ENCODE assay signal across 8 cellular contexts in the genomic region with DNA sequence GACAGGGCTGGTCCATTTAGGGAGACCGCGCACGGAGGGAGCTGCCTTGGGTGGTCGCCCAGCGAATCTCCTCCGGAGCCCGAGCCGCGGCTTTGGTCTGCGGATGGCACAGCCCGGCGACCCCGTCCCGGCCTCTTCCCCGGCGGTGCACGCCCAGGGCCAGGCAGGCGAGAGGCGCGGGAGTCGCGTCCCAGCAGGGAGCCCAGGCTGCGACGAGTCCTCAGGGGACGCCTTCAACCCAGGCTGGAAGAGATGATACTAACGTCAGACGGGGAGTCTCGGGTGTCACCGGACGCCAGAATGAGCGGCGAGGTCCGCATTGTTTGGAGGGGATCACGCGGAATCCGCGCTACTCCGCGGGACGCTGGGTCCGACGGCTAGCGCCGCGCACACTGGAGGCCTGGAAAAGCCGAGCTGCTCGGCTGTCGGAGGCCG. TPM values are rescaled to one million over a fixed set of nuclear protein-coding genes. Genes with fewer than 3 reads are reported as not detected.
A peak's percentile ranks its signal among the peaks of the same experiment; 100 is the strongest.
DNase-seq lines count a peak whose midpoint lies in the region; ATAC-seq and TF ChIP-seq lines count a peak whose summit lies in the region.

No MANE protein-coding gene starts in this region.

- peaks cover 39% of the 10 kb centered on the region for H3K27me3 Mint-ChIP-seq in activated CD4-positive, alpha-beta T cell treated with anti-CD3 and anti-CD28 coated beads for 36 hours
- H3K27me3 Mint-ChIP-seq in activated naive CD8-positive, alpha-beta T cell treated with anti-CD3 and anti-CD28 coated beads, Interleukin-2, amount 50 U/mL, for 24 hours = peaks cover 48% of the 10 kb centered on the region

- CTCF ChIA-PET in activated CD4-positive, alpha-beta T cell treated with anti-CD3 and anti-CD28 coated beads for 36 hours (lab: Charles Lee) = interaction anchor here (0.7 to 0.9 kb wide), 3 partner anchors 12 to 1326 kb away, joined by 3 to 4 read pairs (median 3); no protein-coding TSS in a partner anchor
- CTCF ChIA-PET in A673 (lab: Charles Lee) = no interaction called here
- CTCF ChIA-PET in GM10248 (lab: Yijun Ruan, JAX) = no interaction called here

- no TSS peak for BruUV-seq in A673 (replicated peaks; lab: Mats Ljungman, UMichigan)

- H3K36me3 ChIP-seq in stomach = no peaks in the 10 kb centered on the region
- H3K36me3 ChIP-seq in A673 (ENCODE audit: insufficient read depth, low read length, poor library complexity, severe bottlenecking) = no peaks in the 10 kb centered on the region

- peak overlapping the region; percentile 61 to 84 (median 72) for H3K4me3 ChIP-seq in stomach
- no peak overlapping the region for H3K4me3 ChIP-seq in A673 (ENCODE audit: low read depth, low read length, poor library complexity, severe bottlenecking)

- H3K9me3 ChIP-seq in stomach (no peaks in the 10 kb centered on the region), A673 (ENCODE audit: low read depth, low read length, poor library complexity, severe bottlenecking) (no peaks in the 10 kb centered on the region)

- peak overlapping the region; percentile 55 for H3K4me3 Mint-ChIP-seq in activated CD4-positive, alpha-beta T cell treated with anti-CD3 and anti-CD28 coated beads for 36 hours
- H3K4me3 Mint-ChIP-seq in activated naive CD8-positive, alpha-beta T cell treated with anti-CD3 and anti-CD28 coated beads, Interleukin-2, amount 50 U/mL, for 24 hours = peak overlapping the region; percentile 70

- H3K27ac ChIP-seq in stomach (peak overlapping the region in 3 of 5 donors; percentile 69 to 78 (median 76)), A673 (ENCODE audit: low read depth, low read length, poor library complexity, severe bottlenecking) (no peak overlapping the region)

- TF ChIP-seq CTCF in stomach (IDR thresholded peaks at IDR 0.05) (no peak), A673 (conservative IDR thresholded peaks at IDR 0.05; ENCODE audit: low read depth, low read length) (no peak), GM10248 (IDR thresholded peaks at IDR 0.05; ENCODE audit: control extremely low read depth, extremely low read depth, low read depth, missing control alignments) (no peak)

- H3K27ac Mint-ChIP-seq in activated CD4-positive, alpha-beta T cell treated with anti-CD3 and anti-CD28 coated beads for 36 hours = no peak overlapping the region
- H3K27ac Mint-ChIP-seq in activated naive CD8-positive, alpha-beta T cell treated with anti-CD3 and anti-CD28 coated beads, Interleukin-2, amount 50 U/mL, for 24 hours = no peak overlapping the region

- 9 to 18% (median 15%) methylated on average over 21 to 49 of the region's 49 CpGs for WGBS in stomach, 5 donors

- TF ChIP-seq POLR2A in stomach (IDR thresholded peaks at IDR 0.05) = no peak

- H3K27me3 ChIP-seq in stomach (peaks cover 0 to 51% (median 23%) of the 10 kb centered on the region in 3 donors), A673 (replicated peaks; ENCODE audit: insufficient read depth, low read depth, low read length, poor library complexity) (peaks cover 53% of the 10 kb centered on the region)

- no peak for ATAC-seq in activated CD4-positive, alpha-beta T cell treated with anti-CD3 and anti-CD28 coated beads for 36 hours
- peak; percentile 21 for ATAC-seq in activated naive CD8-positive, alpha-beta T cell treated with anti-CD3 and anti-CD28 coated beads, Interleukin-2, amount 50 U/mL, for 24 hours

- POLR2A ChIA-PET in activated CD4-positive, alpha-beta T cell treated with anti-CD3 and anti-CD28 coated beads for 36 hours (lab: Charles Lee) = no interaction called here
- POLR2A ChIA-PET in A673 (lab: Charles Lee; ENCODE audit: low non-redundant PET) (no interaction called here), GM10248 (lab: Yijun Ruan, JAX) (no interaction called here)

- intact Hi-C loops in activated CD4-positive, alpha-beta T cell treated with anti-CD3 and anti-CD28 coated beads for 36 hours (cut with DNase I, micrococcal nuclease) = loop anchor here in 1 of 2 experiments (10.0 kb wide), 1 partner anchor 302 kb away; no protein-coding TSS in a partner anchor
- intact Hi-C loops in stomach (cut with DNase I; ENCODE audit: low total_unique reads) = no loop called here
- intact Hi-C loops in A673 (cut with micrococcal nuclease; ENCODE audit: unreplicated experiment) = no loop called here

- no peaks in the 10 kb centered on the region for H3K36me3 Mint-ChIP-seq in activated CD4-positive, alpha-beta T cell treated with anti-CD3 and anti-CD28 coated beads for 36 hours (ENCODE audit: low read depth)
- H3K36me3 Mint-ChIP-seq in activated naive CD8-positive, alpha-beta T cell treated with anti-CD3 and anti-CD28 coated beads, Interleukin-2, amount 50 U/mL, for 24 hours (ENCODE audit: low read depth) = no peaks in the 10 kb centered on the region

- H3K4me1 Mint-ChIP-seq in activated CD4-positive, alpha-beta T cell treated with anti-CD3 and anti-CD28 coated beads for 36 hours = peaks cover 10% of the 10 kb centered on the region
- peaks cover 10% of the 10 kb centered on the region for H3K4me1 Mint-ChIP-seq in activated naive CD8-positive, alpha-beta T cell treated with anti-CD3 and anti-CD28 coated beads, Interleukin-2, amount 50 U/mL, for 24 hours

- no peaks in the 10 kb centered on the region for H3K9me3 Mint-ChIP-seq in activated CD4-positive, alpha-beta T cell treated with anti-CD3 and anti-CD28 coated beads for 36 hours (ENCODE audit: low read depth)
- no peaks in the 10 kb centered on the region for H3K9me3 Mint-ChIP-seq in activated naive CD8-positive, alpha-beta T cell treated with anti-CD3 and anti-CD28 coated beads, Interleukin-2, amount 50 U/mL, for 24 hours

- H3K4me1 ChIP-seq in stomach (peaks cover 12 to 25% (median 21%) of the 10 kb centered on the region in 4 donors), A673 (ENCODE audit: insufficient read depth, low read length, poor library complexity, severe bottlenecking) (no peaks in the 10 kb centered on the region)

- TF ChIP-seq EP300 in stomach (IDR thresholded peaks at IDR 0.05) = no peak

- DNase-seq in activated CD4-positive, alpha-beta T cell treated with anti-CD3 and anti-CD28 coated beads for 36 hours = peak; percentile 16
- no peak for DNase-seq in activated CD4-positive, alpha-beta T cell treated with anti-CD3 and anti-CD28 coated beads for 48 hours
- no peak for DNase-seq in activated naive CD8-positive, alpha-beta T cell treated with anti-CD3 and anti-CD28 coated beads, Interleukin-2, amount 50 U/mL, for 24 hours
- DNase-seq in left kidney (ENCODE audit: low read depth, low spot score) = peak; percentile 71
- DNase-seq in stomach = no peak
- DNase-seq in A673 (ENCODE audit: low spot score) = no peak
- no peak for DNase-seq in GM10248 (ENCODE audit: extremely low spot score)
- no peak for DNase-seq in globus pallidus (ENCODE audit: low spot score)

RNA-seq across cellular contexts. Expression of gene CRACDL, which starts 0.9 kb away (rescaled TPM):
- under 1 TPM in 1 of 2 experiments, not detected in 1; 0.59 TPM for total RNA-seq in activated CD4-positive, alpha-beta T cell treated with anti-CD3 and anti-CD28 coated beads for 36 hours
- total RNA-seq in stomach = 100 to 1,000 TPM in 1 of 5 donors, 10 to 100 TPM in 2, 1 to 10 TPM in 2; 6.2 to 205 (median 24.3) TPM
- polyA plus RNA-seq in stomach = 1 to 10 TPM; 5.4 to 5.8 (median 5.5) TPM
- total RNA-seq in A673 (2021) = not detected in 2 replicates

Comparison
In these comparisons a context has a peak if more than half of its experiments do, and no peak if none do; other contexts are left out.
1. DNase-seq: peak in activated CD4-positive, alpha-beta T cell treated with anti-CD3 and anti-CD28 coated beads for 36 hours (single experiment) and left kidney (single experiment); none in activated CD4-positive, alpha-beta T cell treated with anti-CD3 and anti-CD28 coated beads for 48 hours (single experiment), activated naive CD8-positive, alpha-beta T cell treated with anti-CD3 and anti-CD28 coated beads, Interleukin-2, amount 50 U/mL, for 24 hours (single experiment), stomach (single experiment), A673 (single experiment), GM10248 (single experiment) and globus pallidus (single experiment).